Comparison of ENCODE assay signal across 1 cellular context in genomic region chr12:126704609-126705008, GRCh38.
TF ChIP-seq lines count a peak whose summit lies in the region.

No MANE protein-coding gene starts in this region.

TF ChIP-seq in SK-N-SH, 30 proteins besides CTCF, POLR2A, EP300 and RAD21 (continued from another document):
- TF ChIP-seq USF1 (IDR thresholded peaks at IDR 0.05; ENCODE audit: borderline replicate concordance, low read depth) (no peak), FOSL2 (IDR thresholded peaks at IDR 0.05; ENCODE audit: borderline replicate concordance, low read depth) (no peak)
